Comparison of ENCODE assay signal across 10 cellular contexts in genomic region chr1:12132078-12132477, GRCh38. TPM values are rescaled to one million over a fixed set of nuclear protein-coding genes. Genes with fewer than 3 reads are reported as not detected.
DNase-seq lines count a peak whose midpoint lies in the region; ATAC-seq and TF ChIP-seq lines count a peak whose summit lies in the region.
"Had no signal": no experiment of that assay in that cellular context is flagged by ENCODE, and none has a peak within 500 bp of the region (broad histone marks: within the 10 kb centered on the region; RNA-seq: fewer than 3 reads in every experiment).

No MANE protein-coding gene starts in this region.

- H3K9me3 ChIP-seq in right atrium auricular region (no peaks in the 10 kb centered on the region), vagina (no peaks in the 10 kb centered on the region), thyroid gland (no peaks in the 10 kb centered on the region)

- H3K27me3 ChIP-seq in right atrium auricular region (no peaks in the 10 kb centered on the region), vagina (no peaks in the 10 kb centered on the region), thyroid gland (no peaks in the 10 kb centered on the region)

- H3K27ac ChIP-seq in right atrium auricular region (peak overlapping the region; percentile 31 to 53), vagina (peak overlapping the region; percentile 53), thyroid gland (peak overlapping the region in 1 of 3 donors; percentile 80)
- H3K27ac ChIP-seq: C4-2B had no signal

- peaks cover 6% of the 10 kb centered on the region for H3K36me3 Mint-ChIP-seq in activated T-helper 17 cell treated with anti-CD3 and anti-CD28 coated beads, Interleukin-2, amount 50 U/mL, for 72 hours (ENCODE audit: low read depth)

- H3K4me1 ChIP-seq in right atrium auricular region = peaks cover 0 to 21% of the 10 kb centered on the region in 2 donors
- H3K4me1 ChIP-seq in vagina = peaks cover 29% of the 10 kb centered on the region
- H3K4me1 ChIP-seq in thyroid gland = peaks cover 32 to 49% of the 10 kb centered on the region in 2 donors

- DNase-seq in Right ventricle myocardium superior (no peak), Right ventricle myocardium inferior (ENCODE audit: missing footprints) (no peak), right atrium auricular region (ENCODE audit: low spot score) (peak; percentile 85), vagina (ENCODE audit: extremely low spot score in 2 of 2) (no peak), DMS 273 treated with DMSO at 0.1 percent for 48 hours (lab: John Stamatoyannopoulos, UW) (no peak), NCI-H2196 (lab: John Stamatoyannopoulos, UW; ENCODE audit: unreplicated experiment) (no peak), thyroid gland (no peak)
- DNase-seq: activated CD8-positive, alpha-beta memory T cell treated with anti-CD3 and anti-CD28 coated beads, Interleukin-2, amount 10 ng/mL, durations not matched to agents 7 days and 5 days had no signal

- no peaks in the 10 kb centered on the region for H3K27me3 Mint-ChIP-seq in activated T-helper 17 cell treated with anti-CD3 and anti-CD28 coated beads, Interleukin-2, amount 50 U/mL, for 72 hours
- H3K27me3 Mint-ChIP-seq: activated CD8-positive, alpha-beta memory T cell treated with anti-CD3 and anti-CD28 coated beads, Interleukin-2, amount 10 ng/mL, durations not matched to agents 7 days and 5 days had no signal

- TF ChIP-seq POLR2A in vagina (IDR thresholded peaks at IDR 0.05) (no peak), thyroid gland (IDR thresholded peaks at IDR 0.05) (no peak)

- H3K4me3 ChIP-seq in right atrium auricular region (no peak overlapping the region), vagina (no peak overlapping the region), thyroid gland (replicated peaks in 1 of 3) (no peak overlapping the region)

- WGBS in thyroid gland, 2 donors = 86 to 89% methylated on average over 8 of the region's 8 CpGs

- ATAC-seq in Right ventricle myocardium superior (ENCODE audit: poor library complexity) = peak; percentile 28
- ATAC-seq in Right ventricle myocardium inferior = no peak
- ATAC-seq in activated T-helper 17 cell treated with anti-CD3 and anti-CD28 coated beads, Interleukin-2, amount 50 U/mL, for 72 hours (replicated peaks) = no peak

- H3K4me3 Mint-ChIP-seq in activated T-helper 17 cell treated with anti-CD3 and anti-CD28 coated beads, Interleukin-2, amount 50 U/mL, for 72 hours = peak overlapping the region; percentile 66
- H3K4me3 Mint-ChIP-seq: activated CD8-positive, alpha-beta memory T cell treated with anti-CD3 and anti-CD28 coated beads, Interleukin-2, amount 10 ng/mL, durations not matched to agents 7 days and 5 days had no signal

- peak overlapping the region; percentile 88 for H3K27ac Mint-ChIP-seq in activated T-helper 17 cell treated with anti-CD3 and anti-CD28 coated beads, Interleukin-2, amount 50 U/mL, for 72 hours

- TF ChIP-seq CTCF in right atrium auricular region (IDR thresholded peaks at IDR 0.05) = no peak
- no peak for TF ChIP-seq CTCF in vagina (IDR thresholded peaks at IDR 0.05)
- TF ChIP-seq CTCF in thyroid gland (IDR thresholded peaks at IDR 0.05) = no peak

- H3K4me1 Mint-ChIP-seq in activated T-helper 17 cell treated with anti-CD3 and anti-CD28 coated beads, Interleukin-2, amount 50 U/mL, for 72 hours = peaks cover 29% of the 10 kb centered on the region

- H3K9me3 Mint-ChIP-seq in activated T-helper 17 cell treated with anti-CD3 and anti-CD28 coated beads, Interleukin-2, amount 50 U/mL, for 72 hours = no peaks in the 10 kb centered on the region

- intact Hi-C loops in Right ventricle myocardium superior (cut with DNase I) = no loop called here
- intact Hi-C loops in Right ventricle myocardium inferior (cut with DNase I) = no loop called here
- intact Hi-C loops in vagina (cut with DNase I) = no loop called here
- intact Hi-C loops in thyroid gland (cut with DNase I) = no loop called here

- no peaks in the 10 kb centered on the region for H3K36me3 ChIP-seq in right atrium auricular region
- H3K36me3 ChIP-seq in vagina = no peaks in the 10 kb centered on the region
- H3K36me3 ChIP-seq in thyroid gland = no peaks in the 10 kb centered on the region

RNA-seq across cellular contexts. Expression of gene TNFRSF1B, which starts 34.7 kb away (rescaled TPM):
- total RNA-seq in Right ventricle myocardium superior (13.7 TPM), Right ventricle myocardium inferior (19.0 TPM), right atrium auricular region (10 to 100 TPM; 17.0 to 25.6 TPM), vagina (41.0 TPM), thyroid gland (10 to 100 TPM in 2 of 4 donors, 1 to 10 TPM in 2; 4.4 to 20.4 (median 9.0) TPM)
- total RNA-seq in activated T-helper 17 cell treated with anti-CD3 and anti-CD28 coated beads, Interleukin-2, amount 50 U/mL, for 72 hours = 100 to 1,000 TPM; 291 to 379 TPM
